13 cellular contexts compared by ENCODE assay signal in genomic region chr2:12506846-12507245, GRCh38.
DNase-seq lines count a peak whose midpoint lies in the region; ATAC-seq and TF ChIP-seq lines count a peak whose summit lies in the region.
"Had no signal": no experiment of that assay in that cellular context is flagged by ENCODE, and none has a peak within 500 bp of the region (broad histone marks: within the 10 kb centered on the region; RNA-seq: fewer than 3 reads in every experiment).

No MANE protein-coding gene starts in this region.

- H3K27me3 ChIP-seq in RWPE2 (ENCODE audit: insufficient read depth, poor library complexity, severe bottlenecking) (no peaks in the 10 kb centered on the region), BE2C (no peaks in the 10 kb centered on the region)
- H3K27me3 ChIP-seq: body of pancreas, neutrophil had no signal

- no peaks in the 10 kb centered on the region for H3K9me3 ChIP-seq in RWPE2 (ENCODE audit: severe bottlenecking)
- H3K9me3 ChIP-seq in BE2C, result no peaks in the 10 kb centered on the region
- H3K9me3 ChIP-seq: body of pancreas, neutrophil had no signal

- DNase-seq in Daoy (ENCODE audit: low read depth), result peak; percentile 15
- DNase-seq in RWPE2 (ENCODE audit: low spot score), result no peak
- peak; percentile 16 for DNase-seq in iris pigment epithelial cell (ENCODE audit: low read depth)
- DNase-seq in NK-92 (lab: John Stamatoyannopoulos, UW; ENCODE audit: unreplicated experiment), result no peak
- no peak for DNase-seq in stimulated activated CD4-positive, alpha-beta T cell treated with anti-CD3 and anti-CD28 coated beads, Interleukin-2, amount 100 ng/mL, for 24 hours
- no peak for DNase-seq in BE2C
- DNase-seq: NCI-H748 treated with DMSO at 0.1 percent for 48 hours had no signal

- ATAC-seq in GM21723 (IDR thresholded peaks at IDR 0.05; ENCODE audit: unreplicated experiment), result peak; percentile 1
- peak; percentile 17 for ATAC-seq in RWPE2 (ENCODE audit: low read depth)
- ATAC-seq: body of pancreas had no signal

- H3K36me3 ChIP-seq in RWPE2 (ENCODE audit: low read depth) (no peaks in the 10 kb centered on the region), BE2C (no peaks in the 10 kb centered on the region)
- H3K36me3 ChIP-seq: neutrophil had no signal

- peaks cover 24% of the 10 kb centered on the region for H3K4me1 ChIP-seq in RWPE2 (ENCODE audit: insufficient read depth, poor library complexity, severe bottlenecking)
- peaks cover 10% of the 10 kb centered on the region; the same call in 1 of the 2 replicates for H3K4me1 ChIP-seq in BE2C
- H3K4me1 ChIP-seq: body of pancreas had no signal

- TF ChIP-seq CTCF in RWPE2 (IDR thresholded peaks at IDR 0.05; ENCODE audit: poor library complexity, severe bottlenecking) (no peak), BE2C (IDR thresholded peaks at IDR 0.05; ENCODE audit: low read depth, low read length) (no peak)

- H3K4me3 ChIP-seq in RWPE2 (ENCODE audit: severe bottlenecking), result no peak overlapping the region
- no peak overlapping the region for H3K4me3 ChIP-seq in BE2C (ENCODE audit: low read depth, low read length)
- H3K4me3 ChIP-seq: body of pancreas, lung, skin epidermis had no signal

- peak overlapping the region; percentile 13 for H3K27ac ChIP-seq in RWPE2 (ENCODE audit: poor library complexity, severe bottlenecking)
- H3K27ac ChIP-seq: body of pancreas, neutrophil, VCaP had no signal

Comparison
In these comparisons a context has a peak if more than half of its experiments do, and no peak if none do; other contexts are left out.
1. DNase-seq: peak in Daoy (single experiment) and iris pigment epithelial cell (single experiment); none in RWPE2 (single experiment), NK-92 (single experiment), stimulated activated CD4-positive, alpha-beta T cell treated with anti-CD3 and anti-CD28 coated beads, Interleukin-2, amount 100 ng/mL, for 24 hours (0 of 2) and BE2C (single experiment).